In the genomic region with DNA sequence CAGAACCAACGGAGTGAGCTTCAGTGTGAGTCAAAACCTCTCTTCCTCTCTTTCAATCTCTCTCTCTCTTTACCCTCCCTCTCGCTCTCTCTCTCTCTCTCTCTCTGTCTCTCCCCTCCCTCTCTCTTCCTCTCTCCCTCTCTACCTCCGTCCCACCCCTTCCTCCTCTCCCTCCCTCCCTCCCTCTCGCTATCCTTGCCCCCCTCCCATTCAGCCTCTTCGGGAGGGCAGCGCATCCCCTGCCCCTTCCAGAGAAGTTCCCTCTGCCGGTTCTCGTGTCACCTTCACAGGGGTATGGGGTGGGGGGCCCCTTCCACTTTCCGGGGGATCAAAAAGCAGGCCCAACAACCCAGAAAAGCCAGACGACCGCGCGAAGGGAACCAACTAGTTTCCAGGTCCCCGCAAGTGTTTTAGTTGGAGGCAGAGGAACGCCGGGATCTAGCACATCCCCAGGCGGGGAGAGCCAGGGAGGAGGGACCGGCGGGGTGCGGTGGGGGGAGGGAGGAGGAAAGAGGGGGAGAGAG, we compare ENCODE assay signal across 22 cellular contexts. TPM values are rescaled to one million over a fixed set of nuclear protein-coding genes. Genes with fewer than 3 reads are reported as not detected.
DNase-seq lines count a peak whose midpoint lies in the region; ATAC-seq and TF ChIP-seq lines count a peak whose summit lies in the region.
"Had no signal": no experiment of that assay in that cellular context is flagged by ENCODE, and none has a peak within 500 bp of the region (broad histone marks: within the 10 kb centered on the region; RNA-seq: fewer than 3 reads in every experiment).

No MANE protein-coding gene starts in this region.

- H3K27ac ChIP-seq in heart right ventricle = no peak overlapping the region

- 1 to 2% methylated on average over 20 of the region's 20 CpGs for WGBS in heart right ventricle, 2 donors

- no peaks in the 10 kb centered on the region for H3K36me3 ChIP-seq in heart right ventricle

- H3K4me1 ChIP-seq in heart right ventricle = peaks cover 0 to 12% (median 0%) of the 10 kb centered on the region in 9 donors

- H3K4me3 Mint-ChIP-seq in nephron progenitor cell = peak overlapping the region; percentile 86
- H3K4me3 Mint-ChIP-seq: CD4-positive, alpha-beta T cell; IgD-negative memory B cell had no signal

- DNase-seq in Right ventricle myocardium inferior (ENCODE audit: missing footprints) (no peak), cardiac septum (ENCODE audit: low spot score) (no peak), heart right ventricle (no peak), nephron progenitor cell (peak; percentile 24), middle frontal gyrus (ENCODE audit: extremely low spot score, low spot score) (no peak), DMS79 (lab: John Stamatoyannopoulos, UW) (no peak)
- DNase-seq: ACHN; activated CD4-positive, CD25-positive, alpha-beta regulatory T cell treated with anti-CD3 and anti-CD28 coated beads, Interleukin-2, amount 50 U/mL, for 72 hours; activated gamma-delta T cell; aorta; CD4-positive, alpha-beta T cell; foreskin fibroblast; MV-4-11; stimulated activated naive CD4-positive, alpha-beta T cell treated with Interleukin-2 at 50 U/mL for 16 hours had no signal

- H3K27me3 ChIP-seq in heart right ventricle = peaks cover 0 to 53% (median 24%) of the 10 kb centered on the region in 7 donors

- no peaks in the 10 kb centered on the region for H3K36me3 Mint-ChIP-seq in nephron progenitor cell (ENCODE audit: low read depth)

- H3K27me3 Mint-ChIP-seq in nephron progenitor cell (ENCODE audit: low read depth, poor library complexity) = peaks cover 38% of the 10 kb centered on the region
- H3K27me3 Mint-ChIP-seq: IgD-negative memory B cell had no signal

- TF ChIP-seq CTCF in heart right ventricle (IDR thresholded peaks at IDR 0.05) = no peak
- TF ChIP-seq CTCF in nephron progenitor cell (IDR thresholded peaks at IDR 0.05) = no peak

- no peaks in the 10 kb centered on the region for H3K9me3 ChIP-seq in heart right ventricle

- ATAC-seq in Right ventricle myocardium inferior (peak; percentile 45), heart right ventricle (peak in 3 of 8 donors; percentile 33 to 43 (median 41)), HG03280 (IDR thresholded peaks at IDR 0.05; ENCODE audit: unreplicated experiment) (no peak), HG03469 (IDR thresholded peaks at IDR 0.05; ENCODE audit: unreplicated experiment) (no peak)

- H3K9me3 Mint-ChIP-seq in nephron progenitor cell = no peaks in the 10 kb centered on the region

- H3K4me3 ChIP-seq in heart right ventricle = peak overlapping the region in 9 of 10 donors; percentile 28 to 49 (median 45)

- H3K4me1 Mint-ChIP-seq in nephron progenitor cell = peaks cover 56% of the 10 kb centered on the region

- intact Hi-C loops in Right ventricle myocardium inferior (cut with DNase I) (no loop called here), cardiac septum (cut with DNase I) (no loop called here), heart right ventricle (cut with DNase I) (no loop called here)

- no peak overlapping the region for H3K27ac Mint-ChIP-seq in nephron progenitor cell
- H3K27ac Mint-ChIP-seq: CD4-positive, alpha-beta T cell; IgD-negative memory B cell had no signal

RNA-seq across cellular contexts. Expression of a gene that starts 28.9 kb away (rescaled TPM):
- total RNA-seq in Right ventricle myocardium inferior = 68.4 TPM
- total RNA-seq in cardiac septum = 27.1 TPM
- total RNA-seq in heart right ventricle = 10 to 100 TPM; 42.1 to 82.9 (median 55.3) TPM
- polyA plus RNA-seq in heart right ventricle = 10 to 100 TPM; 11.1 to 30.1 TPM
- total RNA-seq: aorta; CD4-positive, alpha-beta T cell; endothelial cell of umbilical vein; mononuclear cell; osteocyte; T-helper 2 cell treated with Interferon-gamma antibody and Interleukin-4, amounts not matched to agents 100 ng/mL and 5 ng/mL, for 36 hours had no signal
- polyA plus RNA-seq: endothelial cell of umbilical vein, IgD-negative memory B cell, keratinocyte had no signal
